1 cellular context compared by ENCODE assay signal in genomic region chr1:5706239-5706638, GRCh38.
TF ChIP-seq lines count a peak whose summit lies in the region.

No MANE protein-coding gene starts in this region.

TF ChIP-seq in K562, 482 proteins besides CTCF, POLR2A, EP300 and RAD21 (continued from another document):
- no peak for TF ChIP-seq ZNF609 (CRISPR knock-in tag; IDR thresholded peaks at IDR 0.05; ENCODE audit: borderline replicate concordance)
TF ChIP-seq in K562: peak in this region for 1.
